Comparison of ENCODE assay signal across 1 cellular context in genomic region chr1:212402876-212403275, GRCh38.
TF ChIP-seq lines count a peak whose summit lies in the region.

No MANE protein-coding gene starts in this region.

TF ChIP-seq in A549, 52 proteins besides CTCF, POLR2A, EP300 and RAD21 (continued from another document):
- TF ChIP-seq ZSCAN20 (CRISPR knock-in tag; IDR thresholded peaks at IDR 0.05) (no peak), RNF2 (IDR thresholded peaks at IDR 0.05; ENCODE audit: borderline replicate concordance, low read depth) (no peak), BHLHE40 (IDR thresholded peaks at IDR 0.05; ENCODE audit: low read depth, low read length) (no peak), GATA3 (IDR thresholded peaks at IDR 0.05; ENCODE audit: borderline replicate concordance) (no peak), MAZ (IDR thresholded peaks at IDR 0.05; ENCODE audit: borderline replicate concordance, low read depth, low read length) (no peak), HES2 (IDR thresholded peaks at IDR 0.05) (no peak), PBX3 (IDR thresholded peaks at IDR 0.05) (no peak), ZFP36 (IDR thresholded peaks at IDR 0.05; ENCODE audit: borderline replicate concordance, partially characterized antibody) (no peak)
